In genomic region chr19:16874978-16875299, GRCh38 we compare ENCODE assay signal across 1 cellular context.
TF ChIP-seq lines count a peak whose summit lies in the region.

No MANE protein-coding gene starts in this region.

TF ChIP-seq in K562, 482 proteins besides CTCF, POLR2A, EP300 and RAD21:
- TF ChIP-seq ASH1L (IDR thresholded peaks at IDR 0.05; ENCODE audit: borderline replicate concordance, low read depth, partially characterized antibody) (peak; percentile 3), TRIM24 (IDR thresholded peaks at IDR 0.05) (peak; percentile 67 to 76; a peak in 2 of 4 replicates)
